ENCODE assay signal across 2 cellular contexts in genomic region chr16:66849021-66849420, GRCh38.
TF ChIP-seq lines count a peak whose summit lies in the region.

No MANE protein-coding gene starts in this region.

TF ChIP-seq in HEK293, 187 proteins besides CTCF, POLR2A, EP300 and RAD21:
- no peak for TF ChIP-seq ZNF596 (tag by site-specific recombination; IDR thresholded peaks at IDR 0.05)
- TF ChIP-seq PRDM10 (tag by site-specific recombination; IDR thresholded peaks at IDR 0.05), result 0 out of 2 replicates have a peak, but pooled peaks have one; percentile 16

TF ChIP-seq in K562, 482 proteins besides CTCF, POLR2A, EP300 and RAD21:
- TF ChIP-seq ZBTB5 (IDR thresholded peaks at IDR 0.05), result no peak
- no peak for TF ChIP-seq PTTG1 (tag; IDR thresholded peaks at IDR 0.05; ENCODE audit: low read depth)
- TF ChIP-seq IRF9 (tag; IDR thresholded peaks at IDR 0.05), result no peak
- TF ChIP-seq MXI1 (IDR thresholded peaks at IDR 0.05; ENCODE audit: low read depth, low read length), result no peak
- no peak for TF ChIP-seq RBM39 (optimal IDR thresholded peaks at IDR 0.05; ENCODE audit: low read depth, low read length)
- TF ChIP-seq ELK3 (CRISPR knock-in tag; IDR thresholded peaks at IDR 0.05), result no peak
- TF ChIP-seq ZC3H11A (IDR thresholded peaks at IDR 0.05; ENCODE audit: low read depth, low read length), result no peak
- TF ChIP-seq ELK1 (CRISPR knock-in tag; IDR thresholded peaks at IDR 0.05), result no peak
